In genomic region chr19:5961641-5961968, GRCh38 we compare ENCODE assay signal across 8 cellular contexts. TPM values are rescaled to one million over a fixed set of nuclear protein-coding genes. Genes with fewer than 3 reads are reported as not detected.
DNase-seq lines count a peak whose midpoint lies in the region; ATAC-seq, FAIRE-seq and TF ChIP-seq lines count a peak whose summit lies in the region.
"Not testable (repeated sequence)": the region's sequence is repeated elsewhere in the genome, so short reads cannot be mapped to it uniquely, and the experiment has no call there.

No MANE protein-coding gene starts in this region.

- H3K4me2 ChIP-seq in BLaER1 (peak overlapping the region; percentile 91), endothelial cell of umbilical vein (ENCODE audit: insufficient read depth, low read length) (peak overlapping the region; percentile 14)
- H3K4me2 ChIP-seq in osteoblast (ENCODE audit: insufficient read depth, low read length) = not testable (repeated sequence)

- not testable (repeated sequence) for TF ChIP-seq EP300 in stomach (IDR thresholded peaks at IDR 0.05)

- H3K27ac ChIP-seq in BLaER1 = peak overlapping the region; percentile 71
- peak overlapping the region; percentile 32 for H3K27ac ChIP-seq in HUES48 (ENCODE audit: low read depth, low read length)
- H3K27ac ChIP-seq in adrenal gland = peak overlapping the region; percentile 21 to 94 (median 82)
- H3K27ac ChIP-seq in endothelial cell of umbilical vein (ENCODE audit: insufficient read depth, low read depth, low read length) = peak overlapping the region; percentile 42
- H3K27ac ChIP-seq in right lobe of liver = peak overlapping the region; percentile 91 to 95 (median 94)
- peak overlapping the region; percentile 47 for H3K27ac ChIP-seq in osteoblast (ENCODE audit: low read depth, low read length)
- peak overlapping the region; percentile 72 to 84 (median 75) for H3K27ac ChIP-seq in stomach

- peak overlapping the region; percentile 67; the same call in 1 of the 2 replicates for H3K9ac ChIP-seq in BLaER1
- not testable (repeated sequence) for H3K9ac ChIP-seq in HUES48 (ENCODE audit: low read depth, low read length); endothelial cell of umbilical vein (replicated peaks; ENCODE audit: extremely low read depth, insufficient read depth, low read length)

- dilution Hi-C loops in endothelial cell of umbilical vein (cut with MboI; ENCODE audit: extremely low pct_ligation_motif_present, low sequenced_read_pairs) = not testable (repeated sequence)

- H3K27ac Mint-ChIP-seq in activated CD4-positive, alpha-beta T cell treated with anti-CD3 and anti-CD28 coated beads for 36 hours = peak overlapping the region; percentile 83

- POLR2A ChIA-PET in activated CD4-positive, alpha-beta T cell treated with anti-CD3 and anti-CD28 coated beads for 36 hours (lab: Charles Lee) = interaction anchor here (0.6 to 1.6 kb wide), 3 partner anchors 13 to 74 kb away, joined by 3 to 5 read pairs (median 4); no protein-coding TSS in a partner anchor
- POLR2A ChIA-PET in endothelial cell of umbilical vein (lab: Charles Lee) = not testable (repeated sequence)

- CTCF ChIA-PET in activated CD4-positive, alpha-beta T cell treated with anti-CD3 and anti-CD28 coated beads for 36 hours (lab: Charles Lee) = interaction anchor here (0.6 to 1.6 kb wide), 4 partner anchors 9 to 157 kb away, joined by 3 to 6 read pairs (median 4); partner anchors contain the start of gene NRTN
- CTCF ChIA-PET in endothelial cell of umbilical vein (lab: Charles Lee) = interaction anchor here (0.8 to 3.0 kb wide), 2 partner anchors 27 to 61 kb away, joined by 5 to 15 read pairs; no protein-coding TSS in a partner anchor

- peaks cover 96% of the 10 kb centered on the region for H3K4me1 ChIP-seq in BLaER1
- H3K4me1 ChIP-seq in HUES48 (ENCODE audit: control insufficient read depth, insufficient read depth, low read length) = peaks cover 41% of the 10 kb centered on the region
- H3K4me1 ChIP-seq in adrenal gland (replicated peaks in 1 of 2) = peaks cover 60 to 86% of the 10 kb centered on the region in 2 donors
- H3K4me1 ChIP-seq in endothelial cell of umbilical vein (ENCODE audit: control insufficient read depth, extremely low read depth, insufficient read depth, low read length) = peaks cover 15% of the 10 kb centered on the region
- peaks cover 0 to 53% (median 26%) of the 10 kb centered on the region in 4 donors for H3K4me1 ChIP-seq in right lobe of liver
- H3K4me1 ChIP-seq in osteoblast (ENCODE audit: insufficient read depth, low read length) = peaks cover 16% of the 10 kb centered on the region
- H3K4me1 ChIP-seq in stomach = peaks cover 70 to 100% (median 93%) of the 10 kb centered on the region in 4 donors

- H3K27me3 Mint-ChIP-seq in activated CD4-positive, alpha-beta T cell treated with anti-CD3 and anti-CD28 coated beads for 36 hours = not testable (repeated sequence)

- H2AFZ ChIP-seq in endothelial cell of umbilical vein (ENCODE audit: low read depth, low read length); osteoblast (ENCODE audit: low read length): not testable (repeated sequence)

- not testable (repeated sequence) for H3K27me3 ChIP-seq in BLaER1; HUES48 (ENCODE audit: control insufficient read depth, insufficient read depth, low read length); adrenal gland; endothelial cell of umbilical vein (ENCODE audit: control insufficient read depth in 2 of 2, insufficient read depth in 2 of 2, low read length in 2 of 2); right lobe of liver; osteoblast (ENCODE audit: insufficient read depth, low read length); stomach

- not testable (repeated sequence) for H3K9me3 Mint-ChIP-seq in activated CD4-positive, alpha-beta T cell treated with anti-CD3 and anti-CD28 coated beads for 36 hours (ENCODE audit: low read depth)

- WGBS in adrenal gland, 4 donors = 47 to 68% (median 63%) methylated on average over 5 to 6 of the region's 6 CpGs
- WGBS in right lobe of liver (ENCODE audit: insufficient coverage, low coverage, low lambda C conversion rate, missing lambda C conversion rate) = 51% methylated on average over 5 of the region's 6 CpGs
- WGBS in stomach, 5 donors = 47 to 77% (median 60%) methylated on average over 6 of the region's 6 CpGs

- not testable (repeated sequence) for BruUV-seq in endothelial cell of umbilical vein (replicated peaks; lab: Mats Ljungman, UMichigan)

- peaks cover 93% of the 10 kb centered on the region for H3K4me1 Mint-ChIP-seq in activated CD4-positive, alpha-beta T cell treated with anti-CD3 and anti-CD28 coated beads for 36 hours

- DNase-seq in activated CD4-positive, alpha-beta T cell treated with anti-CD3 and anti-CD28 coated beads for 36 hours = peak; percentile 30
- not testable (repeated sequence) for DNase-seq in adrenal gland; endothelial cell of umbilical vein (ENCODE audit: low read depth, low spot score); right lobe of liver; osteoblast (ENCODE audit: insufficient read length, low spot score, missing footprints); stomach

- H3K9me3 ChIP-seq in BLaER1; HUES48 (ENCODE audit: control insufficient read depth, insufficient read depth, low read length); adrenal gland (replicated peaks in 1 of 3); endothelial cell of umbilical vein (replicated peaks; ENCODE audit: control insufficient read depth, insufficient read depth, low read length); right lobe of liver; osteoblast (ENCODE audit: low read depth, low read length); stomach: not testable (repeated sequence)

- intact Hi-C loops in activated CD4-positive, alpha-beta T cell treated with anti-CD3 and anti-CD28 coated beads for 36 hours (cut with DNase I, micrococcal nuclease) = loop anchor here in 1 of 2 experiments (5.0 kb wide), 1 partner anchor 159 kb away; no protein-coding TSS in a partner anchor
- intact Hi-C loops in adrenal gland (cut with DNase I); stomach (cut with DNase I; ENCODE audit: low total_unique reads): not testable (repeated sequence)
- intact Hi-C loops in endothelial cell of umbilical vein (cut with micrococcal nuclease) (loop anchor here (5.0 kb wide), 1 partner anchor 59 kb away; the partner anchor contains the start of genes NDUFA11 and VMAC), right lobe of liver (cut with DNase I) (loop anchor here in 1 of 2 donors (10.0 kb wide), 1 partner anchor 157 kb away; the partner anchor contains the start of gene NRTN)

- not testable (repeated sequence) for H3K4me3 ChIP-seq in BLaER1; HUES48 (ENCODE audit: low read depth, low read length); endothelial cell of umbilical vein (replicated peaks in 1 of 3; ENCODE audit: insufficient read depth in 1 of 3, low read depth in 1 of 3, low read length in 3 of 3); osteoblast (ENCODE audit: insufficient read depth, low read length)
- H3K4me3 ChIP-seq in adrenal gland (peak overlapping the region in 1 of 4 donors; percentile 21), right lobe of liver (peak overlapping the region in 1 of 3 donors; percentile 31), stomach (peak overlapping the region in 2 of 4 donors; percentile 1 to 9)

- TF ChIP-seq CTCF in adrenal gland (IDR thresholded peaks at IDR 0.05); endothelial cell of umbilical vein (IDR thresholded peaks at IDR 0.05; ENCODE audit: extremely low read depth in 1 of 2, insufficient read depth in 1 of 2, low read depth in 1 of 2, low read length in 2 of 2); right lobe of liver (IDR thresholded peaks at IDR 0.05); osteoblast (IDR thresholded peaks at IDR 0.05; ENCODE audit: extremely low read depth, low read depth, low read length): not testable (repeated sequence)
- peak in 1 of 7 experiments; percentile 8 for TF ChIP-seq CTCF in stomach (IDR thresholded peaks at IDR 0.05)

- peaks cover 96% of the 10 kb centered on the region for H3K79me2 ChIP-seq in endothelial cell of umbilical vein (ENCODE audit: control insufficient read depth, insufficient read depth, low read length)
- peaks cover 100% of the 10 kb centered on the region for H3K79me2 ChIP-seq in osteoblast (ENCODE audit: insufficient read depth, low read length)

- H3K36me3 ChIP-seq in BLaER1 (peaks cover 67% of the 10 kb centered on the region), stomach (peaks cover 0 to 15% (median 5%) of the 10 kb centered on the region in 4 donors)
- not testable (repeated sequence) for H3K36me3 ChIP-seq in HUES48 (ENCODE audit: control insufficient read depth, insufficient read depth, low read length); adrenal gland (replicated peaks in 1 of 2); endothelial cell of umbilical vein (ENCODE audit: control insufficient read depth in 2 of 2, extremely low read depth in 1 of 2, insufficient read depth in 2 of 2, low read length in 2 of 2); right lobe of liver; osteoblast (ENCODE audit: insufficient read depth, low read length)

- H4K20me1 ChIP-seq in BLaER1 (peaks cover 99% of the 10 kb centered on the region), osteoblast (ENCODE audit: insufficient read depth, low read length) (peaks cover 90% of the 10 kb centered on the region)
- not testable (repeated sequence) for H4K20me1 ChIP-seq in endothelial cell of umbilical vein (replicated peaks; ENCODE audit: control insufficient read depth, extremely low read depth, insufficient read depth, low read length)

- FAIRE-seq in endothelial cell of umbilical vein (lab: Jason Lieb, UNC) = not testable (repeated sequence)

- H3K9me1 ChIP-seq in endothelial cell of umbilical vein (replicated peaks; ENCODE audit: control insufficient read depth, extremely low read depth, insufficient read depth, low read length) = not testable (repeated sequence)

- not testable (repeated sequence) for TF ChIP-seq POLR2A in adrenal gland (IDR thresholded peaks at IDR 0.05); endothelial cell of umbilical vein (IDR thresholded peaks at IDR 0.05; ENCODE audit: low read depth, low read length); right lobe of liver (IDR thresholded peaks at IDR 0.05); stomach (IDR thresholded peaks at IDR 0.05)

- ATAC-seq in activated CD4-positive, alpha-beta T cell treated with anti-CD3 and anti-CD28 coated beads for 36 hours = peak; percentile 19
- ATAC-seq in right lobe of liver = not testable (repeated sequence)

- peak overlapping the region; percentile 44 for H3K4me3 Mint-ChIP-seq in activated CD4-positive, alpha-beta T cell treated with anti-CD3 and anti-CD28 coated beads for 36 hours

- not testable (repeated sequence) for H3K36me3 Mint-ChIP-seq in activated CD4-positive, alpha-beta T cell treated with anti-CD3 and anti-CD28 coated beads for 36 hours (ENCODE audit: low read depth)

RNA-seq across cellular contexts. Expression of gene RANBP3, which starts 16.3 kb away (rescaled TPM):
- total RNA-seq in activated CD4-positive, alpha-beta T cell treated with anti-CD3 and anti-CD28 coated beads for 36 hours = 100 to 1,000 TPM in 1 of 2 experiments, 10 to 100 TPM in 1; 85.5 to 103 TPM
- total RNA-seq in adrenal gland = 100 to 1,000 TPM in 2 of 8 donors, 10 to 100 TPM in 6; 70.0 to 179 (median 90.0) TPM
- 100 to 1,000 TPM in 1 of 3 donors, 10 to 100 TPM in 2; 60.9 to 118 (median 62.3) TPM for polyA plus RNA-seq in adrenal gland
- total RNA-seq in endothelial cell of umbilical vein = 72.3 and 87.8 TPM in 2 replicates
- 85.3 and 102 TPM in 2 replicates for polyA plus RNA-seq in endothelial cell of umbilical vein
- polyA plus RNA-seq in endothelial cell of umbilical vein (2011; cell fraction: cytosol; rRNA removed) = 54.0 and 75.8 TPM in 2 replicates
- polyA plus RNA-seq in endothelial cell of umbilical vein (2011; cell fraction: nucleus; rRNA removed) = 90.5 and 108 TPM in 2 replicates
- polyA plus RNA-seq in endothelial cell of umbilical vein (2012) = 49.6 and 51.8 TPM in 2 replicates
- polyA minus RNA-seq in endothelial cell of umbilical vein = 57.1 and 60.4 TPM in 2 replicates
- polyA minus RNA-seq in endothelial cell of umbilical vein (2011; cell fraction: cytosol; rRNA and poly(A)+ RNA removed) = 35.1 TPM
- polyA minus RNA-seq in endothelial cell of umbilical vein (2011; cell fraction: nucleus; rRNA and poly(A)+ RNA removed) = 35.5 and 40.5 TPM in 2 replicates
- total RNA-seq in right lobe of liver = 10 to 100 TPM; 21.7 to 49.5 (median 24.5) TPM
- total RNA-seq in osteoblast = 40.5 and 42.1 TPM in 2 replicates
- total RNA-seq in stomach = 100 to 1,000 TPM in 2 of 5 donors, 10 to 100 TPM in 3; 28.6 to 235 (median 85.9) TPM
- polyA plus RNA-seq in stomach = 10 to 100 TPM; 27.7 to 34.4 (median 31.2) TPM

RNA-seq across cellular contexts. Expression of gene CAPS, which starts 47.6 kb away (rescaled TPM):
- total RNA-seq in activated CD4-positive, alpha-beta T cell treated with anti-CD3 and anti-CD28 coated beads for 36 hours = 1 to 10 TPM; 2.2 to 2.7 TPM
- total RNA-seq in adrenal gland = 100 to 1,000 TPM in 1 of 8 donors, 10 to 100 TPM in 6, 1 to 10 TPM in 1; 8.8 to 146 (median 19.2) TPM
- polyA plus RNA-seq in adrenal gland = 100 to 1,000 TPM in 1 of 3 donors, 10 to 100 TPM in 1, 1 to 10 TPM in 1; 7.1 to 104 (median 75.9) TPM
- 6.1 and 6.9 TPM in 2 replicates for total RNA-seq in endothelial cell of umbilical vein
- polyA plus RNA-seq in endothelial cell of umbilical vein = 8.9 and 11.3 TPM in 2 replicates
- 1.5 and 3.3 TPM in 2 replicates for polyA plus RNA-seq in endothelial cell of umbilical vein (2011; cell fraction: cytosol; rRNA removed)
- polyA plus RNA-seq in endothelial cell of umbilical vein (2011; cell fraction: nucleus; rRNA removed) = 26.1 and 29.4 TPM in 2 replicates
- polyA plus RNA-seq in endothelial cell of umbilical vein (2012) = 2.4 and 4.4 TPM in 2 replicates
- 1.8 and 2.1 TPM in 2 replicates for polyA minus RNA-seq in endothelial cell of umbilical vein
- polyA minus RNA-seq in endothelial cell of umbilical vein (2011; cell fraction: cytosol; rRNA and poly(A)+ RNA removed) = not detected
- 3.8 and 5.6 TPM in 2 replicates for polyA minus RNA-seq in endothelial cell of umbilical vein (2011; cell fraction: nucleus; rRNA and poly(A)+ RNA removed)
- 1 to 10 TPM; 1.1 to 7.9 (median 5.0) TPM for total RNA-seq in right lobe of liver
- total RNA-seq in osteoblast = 10.6 and 18.1 TPM in 2 replicates
- 100 to 1,000 TPM in 1 of 5 donors, 10 to 100 TPM in 4; 27.2 to 143 (median 54.8) TPM for total RNA-seq in stomach
- polyA plus RNA-seq in stomach = 10 to 100 TPM; 34.5 to 50.4 (median 44.0) TPM

RNA-seq across cellular contexts. Expression of gene VMAC, which starts 56.9 kb away (rescaled TPM):
- 1 to 10 TPM; 2.3 to 2.8 TPM for total RNA-seq in activated CD4-positive, alpha-beta T cell treated with anti-CD3 and anti-CD28 coated beads for 36 hours
- 10 to 100 TPM in 3 of 8 donors, 1 to 10 TPM in 5; 5.0 to 14.4 (median 8.8) TPM for total RNA-seq in adrenal gland
- 10 to 100 TPM in 1 of 3 donors, 1 to 10 TPM in 2; 3.5 to 15.6 (median 4.8) TPM for polyA plus RNA-seq in adrenal gland
- 4.4 and 4.7 TPM in 2 replicates for total RNA-seq in endothelial cell of umbilical vein
- polyA plus RNA-seq in endothelial cell of umbilical vein = 6.9 and 8.9 TPM in 2 replicates
- 2.1 and 3.2 TPM in 2 replicates for polyA plus RNA-seq in endothelial cell of umbilical vein (2011; cell fraction: cytosol; rRNA removed)
- polyA plus RNA-seq in endothelial cell of umbilical vein (2011; cell fraction: nucleus; rRNA removed) = 21.6 TPM in 2 replicates
- polyA plus RNA-seq in endothelial cell of umbilical vein (2012) = 2.1 and 2.6 TPM in 2 replicates
- polyA minus RNA-seq in endothelial cell of umbilical vein = 1.9 and 3.9 TPM in 2 replicates
- polyA minus RNA-seq in endothelial cell of umbilical vein (2011; cell fraction: cytosol; rRNA and poly(A)+ RNA removed) = 0.72 TPM
- polyA minus RNA-seq in endothelial cell of umbilical vein (2011; cell fraction: nucleus; rRNA and poly(A)+ RNA removed) = 4.0 and 4.6 TPM in 2 replicates
- total RNA-seq in right lobe of liver = 1 to 10 TPM; 1.7 to 3.9 (median 2.8) TPM
- total RNA-seq in osteoblast = 12.3 and 12.7 TPM in 2 replicates
- total RNA-seq in stomach = 10 to 100 TPM in 3 of 5 donors, 1 to 10 TPM in 2; 3.6 to 60.8 (median 13.8) TPM
- polyA plus RNA-seq in stomach = 1 to 10 TPM; 4.3 to 5.0 (median 4.7) TPM

RNA-seq across cellular contexts. Expression of gene NDUFA11, which starts 58.0 kb away (rescaled TPM):
- 100 to 1,000 TPM; 175 to 213 TPM for total RNA-seq in activated CD4-positive, alpha-beta T cell treated with anti-CD3 and anti-CD28 coated beads for 36 hours
- 100 to 1,000 TPM; 288 to 842 (median 387) TPM for total RNA-seq in adrenal gland
- 100 to 1,000 TPM; 300 to 856 (median 442) TPM for polyA plus RNA-seq in adrenal gland
- total RNA-seq in endothelial cell of umbilical vein = 281 and 283 TPM in 2 replicates
- 876 and 1,690 TPM in 2 replicates for polyA plus RNA-seq in endothelial cell of umbilical vein
- 491 and 683 TPM in 2 replicates for polyA plus RNA-seq in endothelial cell of umbilical vein (2011; cell fraction: cytosol; rRNA removed)
- 195 and 273 TPM in 2 replicates for polyA plus RNA-seq in endothelial cell of umbilical vein (2011; cell fraction: nucleus; rRNA removed)
- polyA plus RNA-seq in endothelial cell of umbilical vein (2012) = 256 and 303 TPM in 2 replicates
- 50.8 and 68.0 TPM in 2 replicates for polyA minus RNA-seq in endothelial cell of umbilical vein
- 39.5 TPM for polyA minus RNA-seq in endothelial cell of umbilical vein (2011; cell fraction: cytosol; rRNA and poly(A)+ RNA removed)
- polyA minus RNA-seq in endothelial cell of umbilical vein (2011; cell fraction: nucleus; rRNA and poly(A)+ RNA removed) = 16.4 and 23.1 TPM in 2 replicates
- total RNA-seq in right lobe of liver = 100 to 1,000 TPM; 108 to 161 (median 157) TPM
- 235 and 265 TPM in 2 replicates for total RNA-seq in osteoblast
- total RNA-seq in stomach = 100 to 1,000 TPM in 4 of 5 donors, 10 to 100 TPM in 1; 22.2 to 474 (median 130) TPM
- 100 to 1,000 TPM; 490 to 524 (median 492) TPM for polyA plus RNA-seq in stomach

Comparison
In these comparisons a context has a peak if more than half of its experiments do, and no peak if none do; other contexts are left out.
1. H3K27ac ChIP-seq: peak in every context shown above with its lines; median percentile 94 in right lobe of liver; 82 in adrenal gland; 75 in stomach; 71 in BLaER1; 47 in osteoblast; 42 in endothelial cell of umbilical vein; 32 in HUES48.